Comparison of ENCODE assay signal across 16 cellular contexts in the genomic region with DNA sequence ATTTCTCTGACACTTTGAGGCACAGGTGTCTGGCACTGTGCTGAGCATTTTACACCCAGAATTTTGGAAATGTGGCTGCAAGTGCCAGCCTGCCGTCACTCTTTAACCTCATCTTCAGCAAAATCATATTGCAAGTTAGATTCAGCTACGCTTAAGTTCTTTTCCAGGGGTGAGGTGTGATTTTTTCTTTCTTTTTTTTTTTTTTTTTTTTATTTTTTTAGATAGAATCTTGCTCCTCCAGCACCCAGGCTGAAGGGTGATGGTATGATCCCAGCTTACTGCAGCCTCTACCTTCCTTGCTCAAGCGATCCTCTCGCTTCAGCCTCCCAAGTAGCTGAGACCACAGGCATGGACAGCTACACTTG. TPM values are rescaled to one million over a fixed set of nuclear protein-coding genes. Genes with fewer than 3 reads are reported as not detected.
DNase-seq lines count a peak whose midpoint lies in the region; ATAC-seq and TF ChIP-seq lines count a peak whose summit lies in the region.
"Had no signal": no experiment of that assay in that cellular context is flagged by ENCODE, and none has a peak within 500 bp of the region (broad histone marks: within the 10 kb centered on the region; RNA-seq: fewer than 3 reads in every experiment).

No MANE protein-coding gene starts in this region.

- H2AFZ ChIP-seq in hepatocyte = no peak overlapping the region

- H3K4me3 ChIP-seq in SK-N-MC (peak overlapping the region; percentile 81), hepatocyte (no peak overlapping the region)
- H3K4me3 ChIP-seq: ascending aorta, prostate gland had no signal

- peak overlapping the region; percentile 90 for H3K9ac ChIP-seq in SK-N-MC (ENCODE audit: insufficient read length)

- peaks cover 4% of the 10 kb centered on the region for H3K36me3 ChIP-seq in SK-N-MC (ENCODE audit: insufficient read depth, low read length)
- H3K36me3 ChIP-seq in hepatocyte (replicated peaks; ENCODE audit: insufficient read depth, low read depth) = no peaks in the 10 kb centered on the region
- H3K36me3 ChIP-seq: ascending aorta, prostate gland had no signal

- H3K27me3 Mint-ChIP-seq in stimulated activated naive CD8-positive, alpha-beta T cell treated with anti-CD3 and anti-CD28 coated beads, Interleukin-15, Interleukin-2, amounts not matched to agents 100 ng/mL and 50 ng/mL, for 24 hours = no peaks in the 10 kb centered on the region

- H3K9me2 ChIP-seq in hepatocyte (replicated peaks; ENCODE audit: insufficient read depth) = no peaks in the 10 kb centered on the region

- no peaks in the 10 kb centered on the region for H3K9me3 Mint-ChIP-seq in stimulated activated naive CD8-positive, alpha-beta T cell treated with anti-CD3 and anti-CD28 coated beads, Interleukin-15, Interleukin-2, amounts not matched to agents 100 ng/mL and 50 ng/mL, for 24 hours

- peak overlapping the region; percentile 45 for H3K27ac Mint-ChIP-seq in stimulated activated naive CD8-positive, alpha-beta T cell treated with anti-CD3 and anti-CD28 coated beads, Interleukin-15, Interleukin-2, amounts not matched to agents 100 ng/mL and 50 ng/mL, for 24 hours

- peaks cover 14% of the 10 kb centered on the region for H3K79me2 ChIP-seq in hepatocyte

- H3K36me3 Mint-ChIP-seq in stimulated activated naive CD8-positive, alpha-beta T cell treated with anti-CD3 and anti-CD28 coated beads, Interleukin-15, Interleukin-2, amounts not matched to agents 100 ng/mL and 50 ng/mL, for 24 hours (ENCODE audit: low read depth) = peaks cover 3% of the 10 kb centered on the region

- ATAC-seq in stimulated activated naive CD8-positive, alpha-beta T cell treated with anti-CD3 and anti-CD28 coated beads, Interleukin-15, Interleukin-2, amounts not matched to agents 100 U/mL and 50 U/mL, for 24 hours = no peak
- ATAC-seq in HG03378 (IDR thresholded peaks at IDR 0.05; ENCODE audit: unreplicated experiment) (no peak), GM19023 (IDR thresholded peaks at IDR 0.05; ENCODE audit: unreplicated experiment) (no peak)

- H3K9me3 ChIP-seq in SK-N-MC (ENCODE audit: low read depth, low read length) = no peaks in the 10 kb centered on the region
- no peaks in the 10 kb centered on the region for H3K9me3 ChIP-seq in hepatocyte (ENCODE audit: low read depth)
- H3K9me3 ChIP-seq: ascending aorta, BE2C, prostate gland had no signal

- no peaks in the 10 kb centered on the region for H3K27me3 ChIP-seq in hepatocyte
- H3K27me3 ChIP-seq: ascending aorta, BE2C had no signal

- peak overlapping the region; percentile 49 for H3K4me3 Mint-ChIP-seq in stimulated activated naive CD8-positive, alpha-beta T cell treated with anti-CD3 and anti-CD28 coated beads, Interleukin-15, Interleukin-2, amounts not matched to agents 100 ng/mL and 50 ng/mL, for 24 hours

- no peak for DNase-seq in stimulated activated naive CD8-positive, alpha-beta T cell treated with anti-CD3 and anti-CD28 coated beads, Interleukin-15, Interleukin-2, amounts not matched to agents 100 U/mL and 50 U/mL, for 24 hours
- DNase-seq in SK-N-MC (ENCODE audit: low read depth, low spot score) = no peak
- no peak for DNase-seq in hepatocyte (ENCODE audit: low spot score)
- DNase-seq in COLO668 (lab: John Stamatoyannopoulos, UW; ENCODE audit: unreplicated experiment) = no peak
- DNase-seq in NCI-H1930 (lab: John Stamatoyannopoulos, UW) = no peak
- DNase-seq: activated T-cell treated with anti-CD3 and anti-CD28 coated beads for 4 hours, BE2C, midbrain, NCI-H2029, SHP77 treated with DMSO at 0.1 percent for 48 hours had no signal

- peaks cover 24% of the 10 kb centered on the region for H3K4me1 Mint-ChIP-seq in stimulated activated naive CD8-positive, alpha-beta T cell treated with anti-CD3 and anti-CD28 coated beads, Interleukin-15, Interleukin-2, amounts not matched to agents 100 ng/mL and 50 ng/mL, for 24 hours (ENCODE audit: low read depth)

- H3K27ac ChIP-seq in SK-N-MC = peak overlapping the region; percentile 97
- no peak overlapping the region for H3K27ac ChIP-seq in hepatocyte
- H3K27ac ChIP-seq: ascending aorta, HL-60, prostate gland had no signal

- H4K20me1 ChIP-seq in hepatocyte (ENCODE audit: insufficient read depth, poor library complexity, severe bottlenecking) = peaks cover 4% of the 10 kb centered on the region

- no peak for TF ChIP-seq CTCF in hepatocyte (IDR thresholded peaks at IDR 0.05; ENCODE audit: poor library complexity)

- 93% methylated on average over 4 of the region's 4 CpGs for WGBS in hepatocyte (ENCODE audit: low lambda C conversion rate, missing lambda C conversion rate)

- H3K4me1 ChIP-seq in hepatocyte (ENCODE audit: insufficient read depth) = peaks cover 16% of the 10 kb centered on the region
- H3K4me1 ChIP-seq: BE2C, prostate gland had no signal

- peak overlapping the region; percentile 80 for H3K4me2 ChIP-seq in hepatocyte

RNA-seq across cellular contexts. Expression of a gene that starts 2.5 kb away (rescaled TPM):
- total RNA-seq in hepatocyte = 42.1 and 56.9 TPM in 2 replicates
- 22.5 and 25.1 TPM in 2 replicates for polyA plus RNA-seq in hepatocyte
